28 cellular contexts compared by ENCODE assay signal in the genomic region with DNA sequence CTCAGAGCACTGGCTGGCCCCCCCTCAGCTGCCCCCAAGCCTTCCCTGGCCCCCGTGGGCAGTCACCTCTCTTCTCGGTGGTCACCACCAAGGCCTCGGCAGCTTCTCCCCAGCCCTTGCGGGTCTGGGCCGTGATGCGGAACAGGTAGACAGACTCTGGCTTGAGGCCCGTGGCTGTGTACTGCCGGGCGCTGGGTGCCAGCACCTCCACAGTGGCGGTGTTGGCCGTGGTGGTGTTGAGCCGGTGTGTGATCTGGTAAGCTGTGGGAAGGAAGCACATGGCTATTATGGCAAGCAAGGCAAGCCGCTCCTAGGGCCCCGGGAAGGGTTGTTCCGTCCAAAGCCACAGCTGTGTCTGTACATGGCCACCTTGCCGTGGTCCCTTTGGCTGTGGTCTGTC.
"Had no signal": no experiment of that assay in that cellular context is flagged by ENCODE, and none has a peak within 500 bp of the region (broad histone marks: within the 10 kb centered on the region; RNA-seq: fewer than 3 reads in every experiment).

No MANE protein-coding gene starts in this region.

- H3K27ac ChIP-seq: left lung, parathyroid adenoma, right atrium auricular region, right lobe of liver, stomach, testis, thyroid gland, transverse colon, upper lobe of left lung had no signal

- H3K4me1 ChIP-seq: left lung, parathyroid adenoma, right atrium auricular region, right lobe of liver, stomach, testis, thyroid gland, transverse colon, upper lobe of left lung had no signal

- H3K4me1 Mint-ChIP-seq: mesothelial cell of epicardium; naive thymus-derived CD4-positive, alpha-beta T cell; stimulated activated naive B cell treated with anti-CD40 and anti-IgM and Interleukin-4, amounts not matched to agents 10 μg/mL and 1 μg/mL and 100 μg/mL, for 72 hours had no signal

- FAIRE-seq: islet of Langerhans had no signal

- ATAC-seq: left colon; left lung; mucosa of descending colon; naive thymus-derived CD4-positive, alpha-beta T cell; natural killer cell treated with Interleukin-12 subunit alpha and Interleukin-12 subunit beta and Interleukin-15 and Interleukin-18, amount 100 ng/mL, for 72 hours; right lobe of liver; stimulated activated naive B cell treated with anti-CD40 and anti-IgM and Interleukin-4, amounts not matched to agents 10 μg/mL and 1 μg/mL and 100 μg/mL, for 72 hours; stimulated activated naive CD8-positive, alpha-beta T cell treated with anti-CD3 and anti-CD28 coated beads, Interleukin-15, Interleukin-2, amounts not matched to agents 100 U/mL and 50 U/mL, for 24 hours had no signal

- H3K4me3 Mint-ChIP-seq: mesothelial cell of epicardium; naive thymus-derived CD4-positive, alpha-beta T cell; natural killer cell treated with Interleukin-12 subunit alpha and Interleukin-12 subunit beta and Interleukin-15 and Interleukin-18, amount 100 ng/mL, for 72 hours; stimulated activated naive B cell treated with anti-CD40 and anti-IgM and Interleukin-4, amounts not matched to agents 10 μg/mL and 1 μg/mL and 100 μg/mL, for 72 hours had no signal

- H3K4me3 ChIP-seq: left lung, lung, mucosa of descending colon, right atrium auricular region, right lobe of liver, smooth muscle cell, stomach, testis, thyroid gland, transverse colon, upper lobe of left lung had no signal

- H3K79me2 ChIP-seq: parathyroid adenoma had no signal

- DNase-seq: head of caudate nucleus; hippocampal formation; left colon; mesendoderm; mucosa of descending colon; naive thymus-derived CD4-positive, alpha-beta T cell; nucleus accumbens; stimulated activated CD4-positive, alpha-beta T cell treated with anti-CD3 and anti-CD28 coated beads, Interleukin-12 subunit alpha, Interleukin-12 subunit beta, amount 100 ng/mL, for 4 hours; stimulated activated CD4-positive, alpha-beta T cell treated with anti-CD3 and anti-CD28 coated beads, Interleukin-15, amount 100 ng/mL, for 24 hours; stimulated activated CD4-positive, alpha-beta T cell treated with anti-CD3 and anti-CD28 coated beads, Interleukin-2, amount 100 ng/mL, for 24 hours; stimulated activated CD4-positive, alpha-beta T cell treated with anti-CD3 and anti-CD28 coated beads, Interleukin-4, amount 100 ng/mL, for 1 hour; stimulated activated naive B cell treated with anti-CD40 and anti-IgM and Interleukin-4, amounts not matched to agents 10 μg/mL and 1 μg/mL and 100 μg/mL, for 72 hours; stimulated activated naive CD8-positive, alpha-beta T cell treated with anti-CD3 and anti-CD28 coated beads, Interleukin-15, Interleukin-2, amounts not matched to agents 100 U/mL and 50 U/mL, for 24 hours; stomach; testis; thyroid gland; transverse colon; upper lobe of left lung had no signal

- H3K36me3 ChIP-seq: right atrium auricular region, right lobe of liver, thyroid gland, transverse colon, upper lobe of left lung had no signal

- H3K9me3 Mint-ChIP-seq: mesothelial cell of epicardium; naive thymus-derived CD4-positive, alpha-beta T cell; natural killer cell treated with Interleukin-12 subunit alpha and Interleukin-12 subunit beta and Interleukin-15 and Interleukin-18, amount 100 ng/mL, for 72 hours; stimulated activated naive B cell treated with anti-CD40 and anti-IgM and Interleukin-4, amounts not matched to agents 10 μg/mL and 1 μg/mL and 100 μg/mL, for 72 hours had no signal

- H3K27ac Mint-ChIP-seq: mesothelial cell of epicardium; naive thymus-derived CD4-positive, alpha-beta T cell; natural killer cell treated with Interleukin-12 subunit alpha and Interleukin-12 subunit beta and Interleukin-15 and Interleukin-18, amount 100 ng/mL, for 72 hours; progenitor cell of endocrine pancreas; stimulated activated naive B cell treated with anti-CD40 and anti-IgM and Interleukin-4, amounts not matched to agents 10 μg/mL and 1 μg/mL and 100 μg/mL, for 72 hours had no signal

- H3K27me3 ChIP-seq: right atrium auricular region, right lobe of liver, stomach, testis, thyroid gland, transverse colon, upper lobe of left lung had no signal

- H2AFZ ChIP-seq: parathyroid adenoma had no signal

- H3K4me2 ChIP-seq: smooth muscle cell had no signal

- H3K27me3 Mint-ChIP-seq: naive thymus-derived CD4-positive, alpha-beta T cell; natural killer cell treated with Interleukin-12 subunit alpha and Interleukin-12 subunit beta and Interleukin-15 and Interleukin-18, amount 100 ng/mL, for 72 hours; progenitor cell of endocrine pancreas; stimulated activated naive B cell treated with anti-CD40 and anti-IgM and Interleukin-4, amounts not matched to agents 10 μg/mL and 1 μg/mL and 100 μg/mL, for 72 hours had no signal

- H3K9me3 ChIP-seq: left lung, mucosa of descending colon, right atrium auricular region, right lobe of liver, stomach, testis, thyroid gland, transverse colon, upper lobe of left lung had no signal

- H3K36me3 Mint-ChIP-seq: natural killer cell treated with Interleukin-12 subunit alpha and Interleukin-12 subunit beta and Interleukin-15 and Interleukin-18, amount 100 ng/mL, for 72 hours had no signal

- H3K9ac ChIP-seq: parathyroid adenoma had no signal
